13 cellular contexts compared by ENCODE assay signal in genomic region chr5:143564417-143564816, GRCh38.
DNase-seq lines count a peak whose midpoint lies in the region; ATAC-seq and TF ChIP-seq lines count a peak whose summit lies in the region.
"Had no signal": no experiment of that assay in that cellular context is flagged by ENCODE, and none has a peak within 500 bp of the region (broad histone marks: within the 10 kb centered on the region; RNA-seq: fewer than 3 reads in every experiment).

No MANE protein-coding gene starts in this region.

- CTCF ChIA-PET in activated CD4-positive, alpha-beta T cell treated with anti-CD3 and anti-CD28 coated beads for 36 hours (lab: Charles Lee), result interaction anchor here (0.6 to 0.7 kb wide), 3 partner anchors 11 to 652 kb away, joined by 3 read pairs; no protein-coding TSS in a partner anchor

- POLR2A ChIA-PET in activated CD4-positive, alpha-beta T cell treated with anti-CD3 and anti-CD28 coated beads for 36 hours (lab: Charles Lee), result no interaction called here

- peaks cover 6% of the 10 kb centered on the region for H3K4me1 Mint-ChIP-seq in activated CD4-positive, alpha-beta T cell treated with anti-CD3 and anti-CD28 coated beads for 36 hours
- H3K4me1 Mint-ChIP-seq in activated CD4-positive, alpha-beta T cell treated with anti-CD3 and anti-CD28 coated beads, Interleukin-2, amount 10 ng/mL, durations not matched to agents 24 days and 14 days, result peaks cover 3% of the 10 kb centered on the region
- H3K4me1 Mint-ChIP-seq in naive B cell, result peaks cover 9 to 16% (median 15%) of the 10 kb centered on the region in 3 donors
- H3K4me1 Mint-ChIP-seq: nephron progenitor cell had no signal

- no peaks in the 10 kb centered on the region for H3K4me1 ChIP-seq in psoas muscle

- intact Hi-C loops in activated CD4-positive, alpha-beta T cell treated with anti-CD3 and anti-CD28 coated beads for 36 hours (cut with DNase I, micrococcal nuclease), result no loop called here
- intact Hi-C loops in activated CD4-positive, alpha-beta T cell treated with anti-CD3 and anti-CD28 coated beads, Interleukin-2, amount 10 ng/mL, durations not matched to agents 24 days and 14 days (cut with micrococcal nuclease), result no loop called here
- intact Hi-C loops in psoas muscle (cut with DNase I), result no loop called here

- no peaks in the 10 kb centered on the region for H3K36me3 Mint-ChIP-seq in activated CD4-positive, alpha-beta T cell treated with anti-CD3 and anti-CD28 coated beads for 36 hours (ENCODE audit: low read depth)
- H3K36me3 Mint-ChIP-seq in activated CD4-positive, alpha-beta T cell treated with anti-CD3 and anti-CD28 coated beads, Interleukin-2, amount 10 ng/mL, durations not matched to agents 24 days and 14 days (ENCODE audit: low read depth), result no peaks in the 10 kb centered on the region
- no peaks in the 10 kb centered on the region for H3K36me3 Mint-ChIP-seq in naive B cell
- H3K36me3 Mint-ChIP-seq: type B pancreatic cell had no signal

- no peak for TF ChIP-seq CTCF in psoas muscle (IDR thresholded peaks at IDR 0.05)

- no peaks in the 10 kb centered on the region for H3K9me3 ChIP-seq in psoas muscle

- no peak overlapping the region for H3K4me3 ChIP-seq in psoas muscle
- H3K4me3 ChIP-seq: hepatocyte had no signal

- H3K4me3 Mint-ChIP-seq in activated CD4-positive, alpha-beta T cell treated with anti-CD3 and anti-CD28 coated beads for 36 hours, result no peak overlapping the region
- H3K4me3 Mint-ChIP-seq in activated CD4-positive, alpha-beta T cell treated with anti-CD3 and anti-CD28 coated beads, Interleukin-2, amount 10 ng/mL, durations not matched to agents 24 days and 14 days, result no peak overlapping the region
- H3K4me3 Mint-ChIP-seq in naive B cell, result no peak overlapping the region
- H3K4me3 Mint-ChIP-seq: dendritic cell treated with granulocyte-macrophage colony-stimulating factor and Interleukin-4, amounts not matched to agents 40 ng/mL and 50 ng/mL, for 4 days; nephron progenitor cell; type B pancreatic cell had no signal

- no peak for DNase-seq in activated CD4-positive, alpha-beta T cell treated with anti-CD3 and anti-CD28 coated beads for 36 hours
- DNase-seq in activated CD4-positive, alpha-beta T cell treated with anti-CD3 and anti-CD28 coated beads, Interleukin-2, amount 10 ng/mL, durations not matched to agents 24 days and 14 days, result no peak
- DNase-seq in naive B cell, result peak; percentile 61
- DNase-seq in activated CD4-positive, alpha-beta T cell treated with anti-CD3 and anti-CD28 coated beads, Interleukin-2, amount 50 U/mL, for 4 hours, result no peak
- DNase-seq in psoas muscle, result no peak
- DNase-seq in hippocampal formation (lab: John Stamatoyannopoulos, UW), result no peak
- DNase-seq: GDM1, nephron progenitor cell had no signal

- H3K27ac Mint-ChIP-seq in activated CD4-positive, alpha-beta T cell treated with anti-CD3 and anti-CD28 coated beads for 36 hours, result no peak overlapping the region
- H3K27ac Mint-ChIP-seq in activated CD4-positive, alpha-beta T cell treated with anti-CD3 and anti-CD28 coated beads, Interleukin-2, amount 10 ng/mL, durations not matched to agents 24 days and 14 days, result no peak overlapping the region
- peak overlapping the region in 2 of 6 donors; percentile 13 to 17 for H3K27ac Mint-ChIP-seq in naive B cell
- H3K27ac Mint-ChIP-seq: dendritic cell treated with granulocyte-macrophage colony-stimulating factor and Interleukin-4, amounts not matched to agents 40 ng/mL and 50 ng/mL, for 4 days; nephron progenitor cell; type B pancreatic cell had no signal

- peak; percentile 68 for ATAC-seq in activated CD4-positive, alpha-beta T cell treated with anti-CD3 and anti-CD28 coated beads for 36 hours
- ATAC-seq in GM21825 (IDR thresholded peaks at IDR 0.05; ENCODE audit: unreplicated experiment), result peak; percentile 99
- ATAC-seq in HG03432 (IDR thresholded peaks at IDR 0.05; ENCODE audit: unreplicated experiment), result peak; percentile 99
- peak; percentile 99 for ATAC-seq in naive B cell (ENCODE audit: low read depth in 2 of 2)
- ATAC-seq in psoas muscle, result no peak

- H3K9me3 Mint-ChIP-seq in activated CD4-positive, alpha-beta T cell treated with anti-CD3 and anti-CD28 coated beads for 36 hours (ENCODE audit: low read depth), result no peaks in the 10 kb centered on the region
- peaks cover 4% of the 10 kb centered on the region for H3K9me3 Mint-ChIP-seq in activated CD4-positive, alpha-beta T cell treated with anti-CD3 and anti-CD28 coated beads, Interleukin-2, amount 10 ng/mL, durations not matched to agents 24 days and 14 days
- H3K9me3 Mint-ChIP-seq in naive B cell, result no peaks in the 10 kb centered on the region
- H3K9me3 Mint-ChIP-seq: dendritic cell treated with granulocyte-macrophage colony-stimulating factor and Interleukin-4, amounts not matched to agents 40 ng/mL and 50 ng/mL, for 4 days; nephron progenitor cell; type B pancreatic cell had no signal

- no peaks in the 10 kb centered on the region for H3K36me3 ChIP-seq in psoas muscle (ENCODE audit: insufficient read depth in 1 of 2, low read depth in 1 of 2)

- H3K27me3 ChIP-seq in psoas muscle (ENCODE audit: insufficient read depth in 3 of 3, low read length in 2 of 3), result no peaks in the 10 kb centered on the region
- H3K27me3 ChIP-seq: hepatocyte had no signal

- H3K27me3 Mint-ChIP-seq in activated CD4-positive, alpha-beta T cell treated with anti-CD3 and anti-CD28 coated beads for 36 hours, result no peaks in the 10 kb centered on the region
- no peaks in the 10 kb centered on the region for H3K27me3 Mint-ChIP-seq in activated CD4-positive, alpha-beta T cell treated with anti-CD3 and anti-CD28 coated beads, Interleukin-2, amount 10 ng/mL, durations not matched to agents 24 days and 14 days
- H3K27me3 Mint-ChIP-seq in naive B cell, result peaks cover 0 to 6% (median 0%) of the 10 kb centered on the region in 3 donors
- H3K27me3 Mint-ChIP-seq: type B pancreatic cell had no signal

- H3K27ac ChIP-seq in psoas muscle, result no peak overlapping the region
- H3K27ac ChIP-seq: hepatocyte had no signal

Comparison
In these comparisons a context has a peak if more than half of its experiments do, and no peak if none do; other contexts are left out.
1. ATAC-seq: peak in activated CD4-positive, alpha-beta T cell treated with anti-CD3 and anti-CD28 coated beads for 36 hours (single experiment), GM21825 (single experiment), HG03432 (single experiment) and naive B cell (2 of 2); none in psoas muscle (0 of 4).